8 cellular contexts compared by ENCODE assay signal in the genomic region with DNA sequence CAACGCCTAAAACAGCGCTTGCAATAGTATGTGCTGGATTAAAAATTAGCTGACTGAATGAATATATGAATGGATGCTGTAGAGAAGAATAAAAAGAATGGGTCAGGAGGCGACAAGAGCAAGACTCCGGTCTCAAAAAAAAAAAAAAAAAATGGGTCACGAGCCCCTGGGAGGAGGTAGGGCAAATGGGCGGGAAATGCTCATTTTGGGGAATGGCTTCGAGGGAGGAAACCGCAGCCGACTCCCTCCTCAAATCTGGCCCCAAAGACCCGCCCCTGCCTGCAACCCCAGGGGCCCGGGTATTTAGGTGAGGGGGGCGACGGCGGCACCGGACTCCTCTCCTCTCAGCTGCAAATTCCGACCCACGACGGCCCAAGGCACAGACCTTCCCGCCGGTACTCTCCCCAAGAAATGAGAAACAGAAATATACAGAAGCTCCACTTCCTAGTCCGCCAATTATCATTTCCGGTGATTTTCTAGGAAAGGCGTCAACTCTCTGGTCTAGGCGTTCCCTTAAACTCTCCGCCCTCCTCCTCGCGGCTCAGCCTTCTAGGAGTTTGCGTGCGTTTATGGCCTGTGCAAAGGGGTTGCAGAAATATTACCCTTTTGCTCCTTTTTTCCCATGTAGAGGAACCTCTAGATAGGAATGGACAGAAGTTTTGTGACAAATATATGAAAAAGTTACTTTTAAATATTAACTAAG. TPM values are rescaled to one million over a fixed set of nuclear protein-coding genes. Genes with fewer than 3 reads are reported as not detected.
DNase-seq lines count a peak whose midpoint lies in the region; ATAC-seq, FAIRE-seq and TF ChIP-seq lines count a peak whose summit lies in the region.

Gene ZNF311 (minus strand): TSS at position 133 of the 703 bp plus-strand sequence. CDS start 1,361 bp downstream, outside the sequence.

- H3K27me3 ChIP-seq in keratinocyte (ENCODE audit: control insufficient read depth, extremely low read depth, insufficient read depth, low read length): no peaks in the 10 kb centered on the region

- peak within 1 kb of the TSS; percentile 91 for H2AFZ ChIP-seq in keratinocyte (ENCODE audit: control insufficient read depth, low read length)

- DNase-seq in activated CD8-positive, alpha-beta memory T cell treated with anti-CD3 and anti-CD28 coated beads for 24 hours: peak; percentile 70
- no peak for DNase-seq in activated CD8-positive, alpha-beta memory T cell treated with anti-CD3 and anti-CD28 coated beads, Interleukin-2, amount 50 U/mL, for 48 hours
- DNase-seq in RPMI7951 (ENCODE audit: low read depth) (peak; percentile 85), keratinocyte (ENCODE audit: low read depth, low spot score) (no peak), GM19238 (ENCODE audit: insufficient read length, low spot score) (no peak)
- DNase-seq in central memory CD4-positive, alpha-beta T cell: peak; percentile 29
- peak; percentile 66 for DNase-seq in stimulated activated CD4-positive, alpha-beta T cell treated with anti-CD3 and anti-CD28 coated beads, Interleukin-15, amount 100 ng/mL, for 24 hours

- peaks cover 5% of the 10 kb centered on the region for H3K4me1 ChIP-seq in keratinocyte (ENCODE audit: control insufficient read depth, extremely low read depth, insufficient read depth, low read length)

- no peaks in the 10 kb centered on the region for H3K9me3 ChIP-seq in keratinocyte (ENCODE audit: control insufficient read depth, low read depth, low read length)

- no peaks in the 10 kb centered on the region for H3K9me1 ChIP-seq in keratinocyte (ENCODE audit: control insufficient read depth, extremely low read depth, insufficient read depth, low read length)

- peak; percentile 86 for FAIRE-seq in keratinocyte (lab: Jason Lieb, UNC)

- ATAC-seq in HG02623 (IDR thresholded peaks at IDR 0.05; ENCODE audit: unreplicated experiment): no peak

- H3K9ac ChIP-seq in keratinocyte (ENCODE audit: control insufficient read depth, extremely low read depth, insufficient read depth, low read length): peak within 1 kb of the TSS; percentile 72

- peak within 1 kb of the TSS; percentile 54 to 83 (median 70) for H3K4me3 ChIP-seq in keratinocyte (ENCODE audit: control insufficient read depth in 2 of 3, extremely low read depth in 1 of 3, insufficient read depth in 2 of 3, low read depth in 1 of 3, low read length in 3 of 3)

- H4K20me1 ChIP-seq in keratinocyte (ENCODE audit: control insufficient read depth, extremely low read depth, insufficient read depth, low read length): no peaks in the 10 kb centered on the region

- H3K79me2 ChIP-seq in keratinocyte (ENCODE audit: control insufficient read depth, insufficient read depth, low read length): no peaks in the 10 kb centered on the region

- H3K36me3 ChIP-seq in keratinocyte (ENCODE audit: control insufficient read depth in 2 of 2, extremely low read depth in 1 of 2, insufficient read depth in 2 of 2, low read length in 2 of 2): no peaks in the 10 kb centered on the region

- peak within 1 kb of the TSS; percentile 32 for H3K27ac ChIP-seq in keratinocyte (ENCODE audit: control insufficient read depth, insufficient read depth, low read length)

- TF ChIP-seq CTCF in keratinocyte (optimal IDR thresholded peaks at IDR 0.05 in 1 of 3, IDR thresholded peaks at IDR 0.05 in 1 of 3, conservative IDR thresholded peaks at IDR 0.05 in 1 of 3; ENCODE audit: extremely low read depth in 1 of 3, insufficient read depth in 2 of 3, low read length in 3 of 3): no peak

- peak within 1 kb of the TSS; percentile 86 for H3K4me2 ChIP-seq in keratinocyte (ENCODE audit: control insufficient read depth, extremely low read depth, insufficient read depth, low read depth, low read length)

- dilution Hi-C loops in keratinocyte (cut with MboI; ENCODE audit: extremely low pct_ligation_motif_present, low sequenced_read_pairs): no loop called here

RNA-seq across cellular contexts. Expression of gene ZNF311, which starts in this region (rescaled TPM):
- total RNA-seq in RPMI7951 (2014; rRNA removed; shearing (Covaris generic)): 1.1 and 2.4 TPM in 2 replicates
- polyA plus RNA-seq in keratinocyte: 1.7 to 2.7 TPM (median 2.6 TPM) in 3 replicates
- polyA plus RNA-seq in keratinocyte (2011; ENCODE audit: low read depth): 1.8 TPM
- polyA plus RNA-seq in keratinocyte (2011; cell fraction: cytosol; rRNA removed): 1.0 and 1.7 TPM in 2 replicates
- 5.2 and 5.4 TPM in 2 replicates for polyA plus RNA-seq in keratinocyte (2011; cell fraction: nucleus; rRNA removed)
- 0.87 and 1.5 TPM in 2 replicates for polyA plus RNA-seq in keratinocyte (2012; ENCODE audit: low replicate concordance)
- polyA minus RNA-seq in keratinocyte: 1.5 to 1.8 TPM (median 1.6 TPM) in 3 replicates
- polyA minus RNA-seq in keratinocyte (2011; cell fraction: cytosol; rRNA and poly(A)+ RNA removed): not detected
- 0.84 and 1.9 TPM in 2 replicates for polyA minus RNA-seq in keratinocyte (2011; cell fraction: nucleus; rRNA and poly(A)+ RNA removed)

Comparison
In these comparisons a context has a peak if more than half of its experiments do, and no peak if none do; other contexts are left out.
1. DNase-seq: peak in activated CD8-positive, alpha-beta memory T cell treated with anti-CD3 and anti-CD28 coated beads for 24 hours (single experiment), RPMI7951 (single experiment), central memory CD4-positive, alpha-beta T cell (single experiment) and stimulated activated CD4-positive, alpha-beta T cell treated with anti-CD3 and anti-CD28 coated beads, Interleukin-15, amount 100 ng/mL, for 24 hours (single experiment); none in activated CD8-positive, alpha-beta memory T cell treated with anti-CD3 and anti-CD28 coated beads, Interleukin-2, amount 50 U/mL, for 48 hours (single experiment), keratinocyte (single experiment) and GM19238 (single experiment).